Comparison of ENCODE assay signal across 16 cellular contexts in genomic region chr10:95332666-95333249, GRCh38. TPM values are rescaled to one million over a fixed set of nuclear protein-coding genes. Genes with fewer than 3 reads are reported as not detected.
A peak's percentile ranks its signal among the peaks of the same experiment; 100 is the strongest.
DNase-seq lines count a peak whose midpoint lies in the region; ATAC-seq and TF ChIP-seq lines count a peak whose summit lies in the region.
"Had no signal": no experiment of that assay in that cellular context is flagged by ENCODE, and none has a peak within 500 bp of the region (broad histone marks: within the 10 kb centered on the region; RNA-seq: fewer than 3 reads in every experiment).

No MANE protein-coding gene starts in this region.

- H3K27me3 ChIP-seq in right atrium auricular region (no peaks in the 10 kb centered on the region), gastroesophageal sphincter (no peaks in the 10 kb centered on the region), stomach (no peaks in the 10 kb centered on the region)

- TF ChIP-seq CTCF in right atrium auricular region (IDR thresholded peaks at IDR 0.05) (no peak), gastroesophageal sphincter (IDR thresholded peaks at IDR 0.05) (no peak), stomach (IDR thresholded peaks at IDR 0.05) (no peak)

- TF ChIP-seq EP300 in gastroesophageal sphincter (IDR thresholded peaks at IDR 0.05), result no peak
- TF ChIP-seq EP300 in stomach (IDR thresholded peaks at IDR 0.05), result no peak

- no peak overlapping the region for H3K4me3 ChIP-seq in right atrium auricular region
- no peak overlapping the region for H3K4me3 ChIP-seq in gastroesophageal sphincter
- H3K4me3 ChIP-seq in stomach, result no peak overlapping the region
- H3K4me3 ChIP-seq: GM12878 had no signal

- peaks cover 79% of the 10 kb centered on the region for H3K36me3 ChIP-seq in right atrium auricular region
- H3K36me3 ChIP-seq in gastroesophageal sphincter, result peaks cover 3 to 90% of the 10 kb centered on the region in 2 donors
- H3K36me3 ChIP-seq in stomach, result peaks cover 15 to 92% (median 52%) of the 10 kb centered on the region in 4 donors

- WGBS in gastroesophageal sphincter (ENCODE audit: low coverage in 1 of 2), 2 donors, result 89% methylated on average over 3 of the region's 4 CpGs; no CpG with 5 or more reads in 1 of the 2 donors
- 93 to 97% (median 95%) methylated on average over 4 of the region's 4 CpGs for WGBS in stomach, 5 donors

- peak overlapping the region; percentile 87 to 94 for H3K27ac ChIP-seq in right atrium auricular region
- H3K27ac ChIP-seq in gastroesophageal sphincter, result peak overlapping the region in 3 of 4 donors; percentile 83 to 92 (median 90)
- H3K27ac ChIP-seq in stomach, result peak overlapping the region in 4 of 5 donors; percentile 86 to 92 (median 88)

- intact Hi-C loops in left ventricle myocardium superior (cut with micrococcal nuclease), result no loop called here
- intact Hi-C loops in stomach (cut with DNase I; ENCODE audit: low total_unique reads), result no loop called here

- H3K4me1 ChIP-seq in right atrium auricular region (peaks cover 0 to 63% of the 10 kb centered on the region in 2 donors), gastroesophageal sphincter (peaks cover 10 to 100% (median 29%) of the 10 kb centered on the region in 3 donors), stomach (peaks cover 13 to 85% (median 43%) of the 10 kb centered on the region in 4 donors)

- H3K9me3 ChIP-seq in right atrium auricular region (no peaks in the 10 kb centered on the region), gastroesophageal sphincter (no peaks in the 10 kb centered on the region), stomach (no peaks in the 10 kb centered on the region)

- ATAC-seq in left ventricle myocardium superior, result no peak
- no peak for ATAC-seq in gastroesophageal sphincter
- ATAC-seq in HG02642 (IDR thresholded peaks at IDR 0.05; ENCODE audit: poor library complexity, unreplicated experiment), result no peak
- no peak for ATAC-seq in GM21723 (IDR thresholded peaks at IDR 0.05; ENCODE audit: unreplicated experiment)
- ATAC-seq: GM12878, Right ventricle myocardium inferior had no signal

- DNase-seq in right atrium auricular region (ENCODE audit: low spot score) (no peak), left ventricle myocardium superior (no peak), stomach (no peak), COLO668 (lab: John Stamatoyannopoulos, UW; ENCODE audit: unreplicated experiment) (no peak), kidney glomerular epithelial cell (lab: John Stamatoyannopoulos, UW) (no peak)
- DNase-seq: DMS79, NCI-H146, NCI-H2107, NCI-H226, NCI-H526 treated with DMSO at 0.1 percent for 48 hours had no signal

- TF ChIP-seq POLR2A in gastroesophageal sphincter (IDR thresholded peaks at IDR 0.05) (no peak), stomach (IDR thresholded peaks at IDR 0.05) (no peak)

RNA-seq across cellular contexts. Expression of gene PDLIM1, which starts 42.0 kb away (rescaled TPM):
- total RNA-seq in right atrium auricular region (100 to 1,000 TPM; 126 to 130 TPM), left ventricle myocardium superior (231 TPM), gastroesophageal sphincter (10 to 100 TPM; 25.4 to 74.1 (median 68.5) TPM), stomach (100 to 1,000 TPM in 2 of 5 donors, 10 to 100 TPM in 3; 41.7 to 231 (median 83.9) TPM)
- 100 to 1,000 TPM; 168 to 289 (median 277) TPM for polyA plus RNA-seq in stomach
- total RNA-seq: G401 had no signal
